Comparison of ENCODE assay signal across 31 cellular contexts in the genomic region with DNA sequence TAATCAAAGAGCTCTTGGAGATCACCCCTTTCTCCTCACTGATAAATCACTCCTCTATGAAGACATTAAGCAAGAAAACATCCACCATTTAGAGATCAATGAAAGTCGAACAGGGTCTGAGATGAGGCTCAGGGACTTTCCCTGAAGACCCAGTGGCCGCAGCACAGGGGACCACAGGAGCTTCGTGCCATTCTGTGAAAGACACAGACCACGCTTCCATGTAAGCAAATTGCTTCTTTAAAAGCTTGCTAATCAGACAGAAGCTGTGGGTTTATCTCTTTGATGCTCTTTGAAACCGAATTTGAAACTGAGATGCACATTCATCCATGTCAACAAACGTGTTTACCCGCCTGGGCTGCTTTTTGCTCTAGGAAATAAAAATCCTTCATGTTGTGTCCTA.
"Had no signal": no experiment of that assay in that cellular context is flagged by ENCODE, and none has a peak within 500 bp of the region (broad histone marks: within the 10 kb centered on the region; RNA-seq: fewer than 3 reads in every experiment).

No MANE protein-coding gene starts in this region.

- DNase-seq: activated CD4-positive, alpha-beta memory T cell treated with anti-CD3 and anti-CD28 coated beads for 36 hours; activated CD4-positive, alpha-beta T cell treated with anti-CD3 and anti-CD28 coated beads for 36 hours; activated CD4-positive, alpha-beta T cell treated with anti-CD3 and anti-CD28 coated beads, Interleukin-2, amount 10 ng/mL, durations not matched to agents 24 days and 14 days; activated CD4-positive, CD25-positive, alpha-beta regulatory T cell; activated CD4-positive, CD25-positive, alpha-beta regulatory T cell treated with anti-CD3 and anti-CD28 coated beads, Interleukin-2, amount 50 U/mL, for 72 hours; activated CD8-positive, alpha-beta memory T cell treated with anti-CD3 and anti-CD28 coated beads, Interleukin-2, amount 10 ng/mL, durations not matched to agents 7 days and 5 days; activated CD8-positive, alpha-beta memory T cell treated with anti-CD3 and anti-CD28 coated beads, Interleukin-2, amount 50 U/mL, for 4 hours; activated CD8-positive, alpha-beta T cell treated with anti-CD3 and anti-CD28 coated beads, Interleukin-2, amount 10 ng/mL, durations not matched to agents 7 days and 5 days; activated gamma-delta T cell; activated naive CD4-positive, alpha-beta T cell; activated naive CD4-positive, alpha-beta T cell treated with anti-CD3 and anti-CD28 coated beads, Interleukin-2, amount 10 ng/mL, durations not matched to agents 7 days and 5 days; activated T-cell treated with anti-CD3 and anti-CD28 coated beads, Interleukin-2, amount 50 U/mL, for 1 hour; activated T-cell treated with anti-CD3 and anti-CD28 coated beads, Interleukin-2, amount 50 U/mL, for 48 hours; amniotic stem cell; anterior cingulate cortex; brain microvascular endothelial cell; effector memory CD4-positive, alpha-beta T cell; endodermal cell; foreskin fibroblast; head of caudate nucleus; hippocampal formation; T1000 had no signal

- H3K4me3 Mint-ChIP-seq: activated CD4-positive, alpha-beta memory T cell treated with anti-CD3 and anti-CD28 coated beads for 36 hours; activated CD4-positive, alpha-beta T cell treated with anti-CD3 and anti-CD28 coated beads for 36 hours; activated CD4-positive, alpha-beta T cell treated with anti-CD3 and anti-CD28 coated beads, Interleukin-2, amount 10 ng/mL, durations not matched to agents 24 days and 14 days; activated CD8-positive, alpha-beta memory T cell treated with anti-CD3 and anti-CD28 coated beads, Interleukin-2, amount 10 ng/mL, durations not matched to agents 7 days and 5 days; activated CD8-positive, alpha-beta T cell treated with anti-CD3 and anti-CD28 coated beads, Interleukin-2, amount 10 ng/mL, durations not matched to agents 7 days and 5 days; activated naive CD4-positive, alpha-beta T cell treated with anti-CD3 and anti-CD28 coated beads, Interleukin-2, amount 10 ng/mL, durations not matched to agents 7 days and 5 days; central memory CD8-positive, alpha-beta T cell; dendritic cell treated with granulocyte-macrophage colony-stimulating factor and Interleukin-4, amounts not matched to agents 40 ng/mL and 50 ng/mL, for 4 days; endodermal cell had no signal

- ATAC-seq: activated CD4-positive, alpha-beta T cell treated with anti-CD3 and anti-CD28 coated beads for 36 hours; activated CD8-positive, alpha-beta memory T cell treated with anti-CD3 and anti-CD28 coated beads, Interleukin-2, amount 10 ng/mL, durations not matched to agents 7 days and 5 days; activated CD8-positive, alpha-beta T cell treated with anti-CD3 and anti-CD28 coated beads, Interleukin-2, amount 10 ng/mL, durations not matched to agents 7 days and 5 days; activated naive CD4-positive, alpha-beta T cell treated with anti-CD3 and anti-CD28 coated beads, Interleukin-2, amount 50 U/mL, for 72 hours; esophagus mucosa had no signal

- H3K36me3 ChIP-seq: brain microvascular endothelial cell had no signal

- H3K4me1 Mint-ChIP-seq: activated CD4-positive, alpha-beta T cell treated with anti-CD3 and anti-CD28 coated beads for 36 hours; activated CD4-positive, alpha-beta T cell treated with anti-CD3 and anti-CD28 coated beads, Interleukin-2, amount 10 ng/mL, durations not matched to agents 24 days and 14 days; activated CD8-positive, alpha-beta memory T cell treated with anti-CD3 and anti-CD28 coated beads, Interleukin-2, amount 10 ng/mL, durations not matched to agents 7 days and 5 days; activated naive CD4-positive, alpha-beta T cell treated with anti-CD3 and anti-CD28 coated beads, Interleukin-2, amount 10 ng/mL, durations not matched to agents 7 days and 5 days; central memory CD8-positive, alpha-beta T cell; endodermal cell had no signal

- H3K27ac ChIP-seq: brain microvascular endothelial cell, coronary artery, dorsolateral prefrontal cortex had no signal

- H3K9me3 Mint-ChIP-seq: activated CD4-positive, alpha-beta memory T cell treated with anti-CD3 and anti-CD28 coated beads for 36 hours had no signal

- H3K27me3 Mint-ChIP-seq: activated CD4-positive, alpha-beta memory T cell treated with anti-CD3 and anti-CD28 coated beads for 36 hours; activated CD4-positive, alpha-beta T cell treated with anti-CD3 and anti-CD28 coated beads, Interleukin-2, amount 10 ng/mL, durations not matched to agents 24 days and 14 days; activated CD8-positive, alpha-beta memory T cell treated with anti-CD3 and anti-CD28 coated beads, Interleukin-2, amount 10 ng/mL, durations not matched to agents 7 days and 5 days; activated naive CD4-positive, alpha-beta T cell treated with anti-CD3 and anti-CD28 coated beads, Interleukin-2, amount 10 ng/mL, durations not matched to agents 7 days and 5 days; central memory CD8-positive, alpha-beta T cell; dendritic cell treated with granulocyte-macrophage colony-stimulating factor and Interleukin-4, amounts not matched to agents 40 ng/mL and 50 ng/mL, for 4 days had no signal

- H3K27ac Mint-ChIP-seq: activated CD4-positive, alpha-beta memory T cell treated with anti-CD3 and anti-CD28 coated beads for 36 hours; activated CD4-positive, alpha-beta T cell treated with anti-CD3 and anti-CD28 coated beads for 36 hours; activated CD4-positive, alpha-beta T cell treated with anti-CD3 and anti-CD28 coated beads, Interleukin-2, amount 10 ng/mL, durations not matched to agents 24 days and 14 days; activated CD8-positive, alpha-beta memory T cell treated with anti-CD3 and anti-CD28 coated beads, Interleukin-2, amount 10 ng/mL, durations not matched to agents 7 days and 5 days; activated CD8-positive, alpha-beta T cell treated with anti-CD3 and anti-CD28 coated beads, Interleukin-2, amount 10 ng/mL, durations not matched to agents 7 days and 5 days; activated naive CD4-positive, alpha-beta T cell treated with anti-CD3 and anti-CD28 coated beads, Interleukin-2, amount 10 ng/mL, durations not matched to agents 7 days and 5 days; activated naive CD4-positive, alpha-beta T cell treated with anti-CD3 and anti-CD28 coated beads, Interleukin-2, amount 50 U/mL, for 72 hours; dendritic cell treated with granulocyte-macrophage colony-stimulating factor and Interleukin-4, amounts not matched to agents 40 ng/mL and 50 ng/mL, for 4 days; endodermal cell had no signal

- H3K27me3 ChIP-seq: brain microvascular endothelial cell had no signal

- FAIRE-seq: astrocyte, bronchial epithelial cell, frontal cortex had no signal

- H3K4me3 ChIP-seq: coronary artery, dorsolateral prefrontal cortex had no signal

- H3K36me3 Mint-ChIP-seq: activated CD4-positive, alpha-beta memory T cell treated with anti-CD3 and anti-CD28 coated beads for 36 hours; activated CD8-positive, alpha-beta memory T cell treated with anti-CD3 and anti-CD28 coated beads, Interleukin-2, amount 10 ng/mL, durations not matched to agents 7 days and 5 days; activated naive CD4-positive, alpha-beta T cell treated with anti-CD3 and anti-CD28 coated beads, Interleukin-2, amount 10 ng/mL, durations not matched to agents 7 days and 5 days had no signal
